Comparison of ENCODE assay signal across 40 cellular contexts in the genomic region with DNA sequence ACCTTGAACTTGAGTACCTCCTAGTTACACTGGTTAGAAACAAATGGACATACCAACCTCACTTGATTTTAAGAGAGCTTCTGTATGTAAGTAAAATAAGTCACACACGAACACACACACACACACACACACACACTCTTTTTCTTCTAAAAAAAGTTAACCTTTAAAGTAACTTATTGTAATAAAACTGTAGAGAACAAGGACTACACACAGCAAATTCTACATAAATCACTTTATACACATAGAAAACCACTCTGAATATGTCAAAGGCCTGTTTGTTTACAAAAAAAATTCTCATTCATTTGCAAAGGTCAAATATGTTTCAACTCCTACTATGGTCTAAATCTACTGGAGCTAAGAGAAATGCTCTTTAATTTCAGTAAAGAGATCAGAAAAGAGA.
"Had no signal": no experiment of that assay in that cellular context is flagged by ENCODE, and none has a peak within 500 bp of the region (broad histone marks: within the 10 kb centered on the region; RNA-seq: fewer than 3 reads in every experiment).

No MANE protein-coding gene starts in this region.

- H3K27me3 ChIP-seq: adrenal gland, ascending aorta, cardiac muscle cell had no signal

- ATAC-seq: activated CD8-positive, alpha-beta T cell treated with anti-CD3 and anti-CD28 coated beads for 36 hours; activated naive CD4-positive, alpha-beta T cell treated with anti-CD3 and anti-CD28 coated beads, Interleukin-2, amount 50 U/mL, for 72 hours; activated T-cell treated with anti-CD3 and anti-CD28 coated beads, Interleukin-2, amount 50 U/mL, for 4 hours; activated T-cell treated with anti-CD3 and anti-CD28 coated beads, Interleukin-2, amount 50 U/mL, for 72 hours; activated T-helper 17 cell treated with anti-CD3 and anti-CD28 coated beads, Interleukin-2, amount 50 U/mL, for 72 hours; WTC11 had no signal

- H3K4me3 ChIP-seq: adrenal gland, ascending aorta, cardiac muscle cell had no signal

- FAIRE-seq: bronchial epithelial cell, TTC549 had no signal

- H3K4me1 Mint-ChIP-seq: activated CD4-positive, alpha-beta T cell treated with anti-CD3 and anti-CD28 coated beads, Interleukin-2, amount 10 ng/mL, durations not matched to agents 24 days and 14 days; activated naive CD8-positive, alpha-beta T cell treated with anti-CD3 and anti-CD28 coated beads for 36 hours; activated T-helper 17 cell treated with anti-CD3 and anti-CD28 coated beads, Interleukin-2, amount 50 U/mL, for 72 hours; brain; central memory CD8-positive, alpha-beta T cell; WTC11 had no signal

- H3K27ac Mint-ChIP-seq: activated CD4-positive, alpha-beta memory T cell treated with anti-CD3 and anti-CD28 coated beads for 36 hours; activated CD4-positive, alpha-beta T cell treated with anti-CD3 and anti-CD28 coated beads, Interleukin-2, amount 10 ng/mL, durations not matched to agents 24 days and 14 days; activated CD8-positive, alpha-beta T cell treated with anti-CD3 and anti-CD28 coated beads for 36 hours; activated naive CD4-positive, alpha-beta T cell treated with anti-CD3 and anti-CD28 coated beads for 36 hours; activated naive CD4-positive, alpha-beta T cell treated with anti-CD3 and anti-CD28 coated beads, Interleukin-2, amount 50 U/mL, for 72 hours; activated naive CD8-positive, alpha-beta T cell treated with anti-CD3 and anti-CD28 coated beads for 36 hours; activated T-cell treated with anti-CD3 and anti-CD28 coated beads, Interleukin-2, amount 50 U/mL, for 72 hours; activated T-helper 1 cell treated with anti-CD3 and anti-CD28 coated beads, Interleukin-12 subunit alpha, Interleukin-12 subunit beta, Interleukin-2, Interleukin-4 antibody, amounts not matched to agents 30 ng/mL and 10 ng/mL and 1 ng/mL, durations not matched to agents 14 hours and 24 hours and 36 hours; activated T-helper 17 cell treated with anti-CD3 and anti-CD28 coated beads, Interleukin-2, amount 50 U/mL, for 72 hours; brain; T-helper 1 cell treated with Interleukin-12 subunit alpha and Interleukin-12 subunit beta and Interleukin-4 antibody, amounts not matched to agents 30 μg/mL and 1 μg/mL, for 36 hours; T-helper 2 cell treated with Interferon-gamma antibody and Interleukin-4, amounts not matched to agents 5 μg/mL and 100 μg/mL, for 36 hours; WTC11 had no signal

- H3K4me3 Mint-ChIP-seq: activated CD4-positive, alpha-beta memory T cell treated with anti-CD3 and anti-CD28 coated beads for 36 hours; activated CD4-positive, alpha-beta T cell treated with anti-CD3 and anti-CD28 coated beads, Interleukin-2, amount 10 ng/mL, durations not matched to agents 24 days and 14 days; activated CD8-positive, alpha-beta T cell treated with anti-CD3 and anti-CD28 coated beads for 36 hours; activated naive CD4-positive, alpha-beta T cell treated with anti-CD3 and anti-CD28 coated beads for 36 hours; activated naive CD8-positive, alpha-beta T cell treated with anti-CD3 and anti-CD28 coated beads for 36 hours; activated T-cell treated with anti-CD3 and anti-CD28 coated beads, Interleukin-2, amount 50 U/mL, for 4 hours; activated T-cell treated with anti-CD3 and anti-CD28 coated beads, Interleukin-2, amount 50 U/mL, for 72 hours; activated T-helper 1 cell treated with anti-CD3 and anti-CD28 coated beads, Interleukin-12 subunit alpha, Interleukin-12 subunit beta, Interleukin-2, Interleukin-4 antibody, amounts not matched to agents 30 ng/mL and 10 ng/mL and 1 ng/mL, durations not matched to agents 14 hours and 24 hours and 36 hours; activated T-helper 17 cell treated with anti-CD3 and anti-CD28 coated beads, Interleukin-2, amount 50 U/mL, for 72 hours; brain; central memory CD8-positive, alpha-beta T cell; T-helper 1 cell treated with Interleukin-12 subunit alpha and Interleukin-12 subunit beta and Interleukin-4 antibody, amounts not matched to agents 30 μg/mL and 1 μg/mL, for 36 hours; T-helper 2 cell treated with Interferon-gamma antibody and Interleukin-4, amounts not matched to agents 5 μg/mL and 100 μg/mL, for 36 hours; WTC11 had no signal

- DNase-seq: activated CD4-positive, alpha-beta memory T cell treated with anti-CD3 and anti-CD28 coated beads for 36 hours; activated CD4-positive, alpha-beta T cell treated with anti-CD3 and anti-CD28 coated beads for 4 hours; activated CD4-positive, alpha-beta T cell treated with anti-CD3 and anti-CD28 coated beads, Interleukin-2, amount 10 ng/mL, durations not matched to agents 24 days and 14 days; activated CD4-positive, alpha-beta T cell treated with anti-CD3 and anti-CD28 coated beads, Interleukin-2, amount 50 U/mL, for 1 hour; activated CD4-positive, alpha-beta T cell treated with anti-CD3 and anti-CD28 coated beads, Interleukin-2, amount 50 U/mL, for 4 hours; activated CD4-positive, CD25-positive, alpha-beta regulatory T cell; activated CD4-positive, CD25-positive, alpha-beta regulatory T cell treated with anti-CD3 and anti-CD28 coated beads, Interleukin-2, amount 50 U/mL, for 72 hours; activated CD8-positive, alpha-beta memory T cell treated with anti-CD3 and anti-CD28 coated beads, Interleukin-2, amount 50 U/mL, for 4 hours; activated CD8-positive, alpha-beta T cell treated with anti-CD3 and anti-CD28 coated beads for 36 hours; activated effector memory CD4-positive, alpha-beta T cell treated with anti-CD3 and anti-CD28 coated beads, Interleukin-2, amount 50 U/mL, for 16 hours; activated gamma-delta T cell treated with Interleukin-2 at 50 U/mL for 16 hours; activated naive CD4-positive, alpha-beta T cell; activated naive CD4-positive, alpha-beta T cell treated with anti-CD3 and anti-CD28 coated beads for 36 hours; activated naive CD4-positive, alpha-beta T cell treated with anti-CD3 and anti-CD28 coated beads, Interleukin-2, amount 50 U/mL, for 16 hours; activated naive CD8-positive, alpha-beta T cell treated with anti-CD3 and anti-CD28 coated beads for 36 hours; activated T-cell treated with anti-CD3 and anti-CD28 coated beads for 4 hours; activated T-cell treated with anti-CD3 and anti-CD28 coated beads, Interleukin-2, amount 50 U/mL, for 1 hour; activated T-cell treated with anti-CD3 and anti-CD28 coated beads, Interleukin-2, amount 50 U/mL, for 4 hours; activated T-cell treated with anti-CD3 and anti-CD28 coated beads, Interleukin-2, amount 50 U/mL, for 72 hours; adrenal gland; amygdala; anterior cingulate cortex; caudate nucleus; cerebellar nuclear complex; T-helper 1 cell; T-helper 2 cell; T-helper 9 cell; WERI-Rb-1 had no signal

- H3K9me3 ChIP-seq: ascending aorta had no signal

- H3K9me3 Mint-ChIP-seq: central memory CD8-positive, alpha-beta T cell; T-helper 2 cell treated with Interferon-gamma antibody and Interleukin-4, amounts not matched to agents 5 μg/mL and 100 μg/mL, for 36 hours; WTC11 had no signal

- H3K36me3 ChIP-seq: WERI-Rb-1 had no signal

- H3K27me3 Mint-ChIP-seq: activated CD4-positive, alpha-beta memory T cell treated with anti-CD3 and anti-CD28 coated beads for 36 hours; activated CD4-positive, alpha-beta T cell treated with anti-CD3 and anti-CD28 coated beads, Interleukin-2, amount 10 ng/mL, durations not matched to agents 24 days and 14 days; activated CD8-positive, alpha-beta T cell treated with anti-CD3 and anti-CD28 coated beads for 36 hours; activated naive CD8-positive, alpha-beta T cell treated with anti-CD3 and anti-CD28 coated beads for 36 hours; activated T-helper 17 cell treated with anti-CD3 and anti-CD28 coated beads, Interleukin-2, amount 50 U/mL, for 72 hours; brain; central memory CD8-positive, alpha-beta T cell had no signal

- H3K27ac ChIP-seq: adrenal gland, ascending aorta, cardiac muscle cell, WERI-Rb-1 had no signal
